Comparison of ENCODE assay signal across 1 cellular context in genomic region chr15:28043625-28044520, GRCh38.
A peak's percentile ranks its signal among the peaks of the same experiment; 100 is the strongest.
TF ChIP-seq lines count a peak whose summit lies in the region.

No MANE protein-coding gene starts in this region.

TF ChIP-seq in liver, 16 proteins besides CTCF, POLR2A, EP300 and RAD21 (continued from another document):
- no peak for TF ChIP-seq REST (IDR thresholded peaks at IDR 0.05)
- TF ChIP-seq HNF4A (conservative IDR thresholded peaks at IDR 0.05): peak in 1 of 2 donors; percentile 30
- no peak for TF ChIP-seq GABPA (IDR thresholded peaks at IDR 0.05 in 1 of 2, conservative IDR thresholded peaks at IDR 0.05 in 1 of 2)
